Comparison of ENCODE assay signal across 10 cellular contexts in the genomic region with DNA sequence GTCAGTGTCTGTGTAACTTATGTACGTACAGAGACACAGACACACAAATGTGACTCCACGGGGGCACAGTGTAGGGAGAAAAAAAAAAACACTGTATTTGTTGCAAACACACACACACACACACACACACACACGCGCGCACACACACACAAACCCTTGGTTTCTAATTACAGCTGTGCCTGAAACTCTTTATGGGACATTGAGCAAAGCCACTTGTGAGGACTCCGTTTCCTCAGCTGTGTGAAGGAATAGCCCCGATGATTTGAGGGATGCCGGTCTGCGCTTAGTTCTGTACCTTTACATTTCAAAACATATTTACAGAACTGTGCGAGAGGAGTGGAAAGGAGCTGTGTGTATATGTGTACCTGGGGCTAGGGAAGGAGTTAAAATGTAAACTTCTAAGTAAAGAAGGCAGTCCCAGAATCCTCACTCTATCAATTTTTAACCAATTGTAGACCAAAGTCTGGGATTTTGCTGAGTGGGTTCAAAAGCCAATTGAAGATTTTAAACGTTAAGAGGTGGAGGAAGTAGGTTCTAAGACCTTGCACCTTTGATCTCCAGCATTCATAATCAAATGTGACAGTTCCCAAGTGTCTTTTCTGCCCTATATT. TPM values are rescaled to one million over a fixed set of nuclear protein-coding genes. Genes with fewer than 3 reads are reported as not detected.
A peak's percentile ranks its signal among the peaks of the same experiment; 100 is the strongest.
DNase-seq lines count a peak whose midpoint lies in the region; ATAC-seq, FAIRE-seq and TF ChIP-seq lines count a peak whose summit lies in the region.
"Had no signal": no experiment of that assay in that cellular context is flagged by ENCODE, and none has a peak within 500 bp of the region (broad histone marks: within the 10 kb centered on the region; RNA-seq: fewer than 3 reads in every experiment).

No MANE protein-coding gene starts in this region.

- H3K27ac ChIP-seq in A549: peak overlapping the region; percentile 71 to 73
- peak overlapping the region; percentile 71 to 78 for H3K27ac ChIP-seq in mucosa of rectum (ENCODE audit: low read depth in 2 of 2, low read length in 2 of 2)

- H3K4me3 ChIP-seq in A549 (peak overlapping the region; percentile 44), mucosa of rectum (ENCODE audit: low read length in 2 of 2) (peak overlapping the region; percentile 57 to 70)

- peak overlapping the region; percentile 85 for H3K4me2 ChIP-seq in A549

- CTCF ChIA-PET in A549 (lab: Yijun Ruan, JAX): interaction anchor here (0.7 to 0.9 kb wide), 3 partner anchors 18 to 1204 kb away, joined by 3 to 5 read pairs (median 3); no protein-coding TSS in a partner anchor

- FAIRE-seq in A549 (lab: Jason Lieb, UNC): no peak
- FAIRE-seq: G401.6 had no signal

- TF ChIP-seq EP300 in A549 (IDR thresholded peaks at IDR 0.05): no peak

- H3K4me3 Mint-ChIP-seq in dendritic cell treated with granulocyte-macrophage colony-stimulating factor and Interleukin-4, amounts not matched to agents 40 ng/mL and 50 ng/mL, for 4 days: no peak overlapping the region

- WGBS in A549 (ENCODE audit: missing lambda C conversion rate): 3% methylated on average over 11 of the region's 11 CpGs

- no peaks in the 10 kb centered on the region for H3K27me3 ChIP-seq in mucosa of rectum (ENCODE audit: control insufficient read depth in 2 of 2, insufficient read depth in 2 of 2, low read length in 2 of 2)

- H3K27ac Mint-ChIP-seq in dendritic cell treated with granulocyte-macrophage colony-stimulating factor and Interleukin-4, amounts not matched to agents 40 ng/mL and 50 ng/mL, for 4 days: peak overlapping the region; percentile 80

- H3K36me3 Mint-ChIP-seq in dendritic cell treated with granulocyte-macrophage colony-stimulating factor and Interleukin-4, amounts not matched to agents 40 ng/mL and 50 ng/mL, for 4 days (ENCODE audit: low read depth): peaks cover 25% of the 10 kb centered on the region

- no peak for TF ChIP-seq CTCF in A549 (IDR thresholded peaks at IDR 0.05)

- no peaks in the 10 kb centered on the region for H3K9me3 Mint-ChIP-seq in dendritic cell treated with granulocyte-macrophage colony-stimulating factor and Interleukin-4, amounts not matched to agents 40 ng/mL and 50 ng/mL, for 4 days

- H3K36me3 ChIP-seq in mucosa of rectum (ENCODE audit: control insufficient read depth in 2 of 2, insufficient read depth in 2 of 2, low read length in 2 of 2): no peaks in the 10 kb centered on the region

- DNase-seq in A549 (ENCODE audit: low read depth in 1 of 2, low spot score in 1 of 2) (peak in 1 of 2 experiments; percentile 32), LoVo (ENCODE audit: low spot score) (peak; percentile 13), NCI-H69 (lab: John Stamatoyannopoulos, UW) (no peak), GF-D8 (lab: John Stamatoyannopoulos, UW) (no peak)
- DNase-seq: effector CD8-positive, alpha-beta T cell had no signal

- intact Hi-C loops in dendritic cell treated with granulocyte-macrophage colony-stimulating factor and Interleukin-4, amounts not matched to agents 40 ng/mL and 50 ng/mL, for 4 days (cut with micrococcal nuclease): no loop called here

- H3K4me1 Mint-ChIP-seq in dendritic cell treated with granulocyte-macrophage colony-stimulating factor and Interleukin-4, amounts not matched to agents 40 ng/mL and 50 ng/mL, for 4 days (ENCODE audit: low read depth): peaks cover 47% of the 10 kb centered on the region

- TF ChIP-seq RAD21 in A549 (conservative IDR thresholded peaks at IDR 0.05 in 1 of 2, IDR thresholded peaks at IDR 0.05 in 1 of 2): no peak; a peak in 1 of 5 replicates

- H3K4me1 ChIP-seq in A549 (peaks cover 45% of the 10 kb centered on the region), mucosa of rectum (ENCODE audit: control insufficient read depth in 2 of 2, insufficient read depth in 2 of 2, low read length in 2 of 2) (peaks cover 10 to 26% of the 10 kb centered on the region in 2 donors)

- H3K9me3 ChIP-seq in A549: no peaks in the 10 kb centered on the region
- H3K9me3 ChIP-seq in mucosa of rectum (ENCODE audit: control insufficient read depth in 2 of 2, low read length in 2 of 2): no peaks in the 10 kb centered on the region

- peak; percentile 43 to 47; a peak in 5 of 6 replicates for ATAC-seq in A549
- ATAC-seq in HG03571 (IDR thresholded peaks at IDR 0.05; ENCODE audit: unreplicated experiment): no peak
- no peak for ATAC-seq in activated CD4-positive, CD25-positive, alpha-beta regulatory T cell treated with anti-CD3 and anti-CD28 coated beads, Interleukin-2, amount 50 U/mL, for 24 hours

- no peaks in the 10 kb centered on the region for H3K27me3 Mint-ChIP-seq in dendritic cell treated with granulocyte-macrophage colony-stimulating factor and Interleukin-4, amounts not matched to agents 40 ng/mL and 50 ng/mL, for 4 days

- POLR2A ChIA-PET in A549 (lab: Yijun Ruan, JAX): no interaction called here

- TF ChIP-seq POLR2A in A549 (IDR thresholded peaks at IDR 0.05; ENCODE audit: low read length): no peak

- H3K9ac ChIP-seq in mucosa of rectum (ENCODE audit: low read depth in 1 of 2, low read length in 2 of 2): peak overlapping the region; percentile 52 to 67

TF ChIP-seq in A549, 52 proteins besides CTCF, POLR2A, EP300 and RAD21:
- TF ChIP-seq BCL3 (IDR thresholded peaks at IDR 0.05) (no peak), MAFK (IDR thresholded peaks at IDR 0.05; ENCODE audit: partially characterized antibody) (peak; percentile 65)

RNA-seq across cellular contexts. Expression of gene BCL6, which starts 5.3 kb away (rescaled TPM):
- polyA plus RNA-seq in A549 (2011; rRNA removed) (7.0 and 20.8 TPM in 2 replicates), A549 (2017; fragmentation: RNase III; extraction: RNeasy Plus Mini Kit Qiagen cat#74134 plus additional on column Dnase treatment) (6.1 to 12.1 TPM (median 10.4 TPM) in 3 replicates)
- 2.0 and 3.3 TPM in 2 replicates for polyA plus RNA-seq in A549 (2012; cell fraction: cytosol; rRNA removed)
- 7.1 and 9.2 TPM in 2 replicates for polyA plus RNA-seq in A549 (2012; cell fraction: nucleus; rRNA removed)
- polyA minus RNA-seq in A549 (2011; rRNA and poly(A)+ RNA removed): 23.8 and 38.2 TPM in 2 replicates

RNA-seq across cellular contexts. Expression of gene RTP2, which starts 48.3 kb away (rescaled TPM):
- polyA plus RNA-seq in A549 (2011; rRNA removed) (not detected in 2 replicates), A549 (2017; fragmentation: RNase III; extraction: RNeasy Plus Mini Kit Qiagen cat#74134 plus additional on column Dnase treatment) (not detected in 3 replicates)
- polyA plus RNA-seq in A549 (2012; cell fraction: cytosol; rRNA removed): not detected in 2 replicates
- not detected in 2 replicates for polyA plus RNA-seq in A549 (2012; cell fraction: nucleus; rRNA removed)
- not detected in 2 replicates for polyA minus RNA-seq in A549 (2011; rRNA and poly(A)+ RNA removed)

Comparison
In these comparisons a context has a peak if more than half of its experiments do, and no peak if none do; other contexts are left out.
1. ATAC-seq: peak in A549 (2 of 2); none in HG03571 (single experiment) and activated CD4-positive, CD25-positive, alpha-beta regulatory T cell treated with anti-CD3 and anti-CD28 coated beads, Interleukin-2, amount 50 U/mL, for 24 hours (0 of 2).